7 cellular contexts compared by ENCODE assay signal in genomic region chr6:27544135-27544534, GRCh38.
DNase-seq lines count a peak whose midpoint lies in the region; TF ChIP-seq lines count a peak whose summit lies in the region.
"Not testable (repeated sequence)": the region's sequence is repeated elsewhere in the genome, so short reads cannot be mapped to it uniquely, and the experiment has no call there.

No MANE protein-coding gene starts in this region.

- not testable (repeated sequence) for H3K27ac Mint-ChIP-seq in neural progenitor cell

- peaks cover 35% of the 10 kb centered on the region for H3F3A ChIP-seq in neural progenitor cell (ENCODE audit: low read depth)

- peaks cover 24% of the 10 kb centered on the region for H3K4me1 Mint-ChIP-seq in neural progenitor cell

- in situ Hi-C loops in SK-MEL-5 (cut with HindIII; ENCODE audit: low pct_unique_long_range_greater_than_20kb, low sequenced_read_pairs); astrocyte of the cerebellum (cut with HindIII; ENCODE audit: low sequenced_read_pairs): not testable (repeated sequence)

- peak overlapping the region; percentile 47 for H3K27ac ChIP-seq in epithelial cell of prostate
- H3K27ac ChIP-seq in neural progenitor cell = not testable (repeated sequence)

- H3K36me3 ChIP-seq in iPS-15b (ENCODE audit: control insufficient read depth, insufficient read depth, low read length); neural progenitor cell: not testable (repeated sequence)

- not testable (repeated sequence) for H3K79me2 ChIP-seq in neural progenitor cell (ENCODE audit: low read depth)

- H3K27me3 Mint-ChIP-seq in neural progenitor cell (ENCODE audit: insufficient read depth, low read depth) = peaks cover 60% of the 10 kb centered on the region

- peaks cover 19% of the 10 kb centered on the region for H3K9me3 Mint-ChIP-seq in neural progenitor cell

- H3K4me3 ChIP-seq in GM08714 (ENCODE audit: low read length) (peak overlapping the region; percentile 61; the same call in 1 of the 2 replicates), astrocyte of the cerebellum (ENCODE audit: low read depth, low read length) (peak overlapping the region; percentile 39), iPS-15b (ENCODE audit: low read depth, low read length) (peak overlapping the region; percentile 80), neural progenitor cell (peak overlapping the region; percentile 62)

- not testable (repeated sequence) for H3K36me3 Mint-ChIP-seq in neural progenitor cell

- peak overlapping the region; percentile 93 for H3K4me3 Mint-ChIP-seq in neural progenitor cell

- H3K4me2 ChIP-seq in neural progenitor cell = peak overlapping the region; percentile 83

- peak in 40 of 76 experiments; percentile 20 to 75 (median 45) for DNase-seq in HUDEP-2 (lab: John Stamatoyannopoulos, UW; ENCODE audit: unreplicated experiment in 76 of 76)
- DNase-seq in SK-MEL-5 (ENCODE audit: low read depth, low spot score) = peak; percentile 57
- DNase-seq in astrocyte of the cerebellum (ENCODE audit: low read depth); epithelial cell of prostate (ENCODE audit: low read depth, low spot score): not testable (repeated sequence)
- DNase-seq in neural progenitor cell (ENCODE audit: low spot score) = peak; percentile 24

- peaks cover 20% of the 10 kb centered on the region for H3K27me3 ChIP-seq in iPS-15b (ENCODE audit: control insufficient read depth, insufficient read depth, low read length)
- H3K27me3 ChIP-seq in neural progenitor cell = peaks cover 93% of the 10 kb centered on the region

- not testable (repeated sequence) for H4K20me1 ChIP-seq in neural progenitor cell (ENCODE audit: low read depth)

- H2AFZ ChIP-seq in neural progenitor cell (replicated peaks) = peak overlapping the region; percentile 93

- not testable (repeated sequence) for TF ChIP-seq CTCF in astrocyte of the cerebellum (IDR thresholded peaks at IDR 0.05; ENCODE audit: low read depth, low read length, missing control alignments); neural progenitor cell (IDR thresholded peaks at IDR 0.05)

- H3K9ac ChIP-seq in iPS-15b (ENCODE audit: low read depth, low read length); neural progenitor cell: not testable (repeated sequence)

- H3K4me1 ChIP-seq in iPS-15b (ENCODE audit: control insufficient read depth, insufficient read depth, low read length); neural progenitor cell: not testable (repeated sequence)

- not testable (repeated sequence) for H3K9me3 ChIP-seq in iPS-15b (ENCODE audit: control insufficient read depth, insufficient read depth, low read length); neural progenitor cell (ENCODE audit: low read depth)
